ENCODE assay signal across 14 cellular contexts in the genomic region with DNA sequence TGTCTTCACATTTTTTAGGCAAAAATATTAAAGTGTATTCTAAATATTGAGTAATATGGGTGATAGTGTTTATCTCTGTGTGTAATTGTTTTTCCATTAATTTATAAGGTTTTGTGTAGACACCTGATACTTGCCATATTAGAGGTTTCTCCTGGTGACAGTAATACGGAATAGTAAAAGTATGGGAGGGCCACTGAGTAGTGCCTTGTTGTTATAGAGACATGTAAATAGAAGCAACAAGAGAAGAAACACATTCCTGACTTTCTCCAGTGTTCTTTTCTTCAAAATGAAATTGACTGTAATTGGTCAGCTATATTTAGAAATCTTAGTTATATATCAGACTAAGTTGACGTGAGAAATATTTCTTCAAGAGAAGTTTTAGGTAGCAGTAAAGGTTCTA. TPM values are rescaled to one million over a fixed set of nuclear protein-coding genes. Genes with fewer than 3 reads are reported as not detected.
DNase-seq lines count a peak whose midpoint lies in the region; ATAC-seq and TF ChIP-seq lines count a peak whose summit lies in the region.
"Had no signal": no experiment of that assay in that cellular context is flagged by ENCODE, and none has a peak within 500 bp of the region (broad histone marks: within the 10 kb centered on the region; RNA-seq: fewer than 3 reads in every experiment).

No MANE protein-coding gene starts in this region.

- H3K27me3 ChIP-seq in right atrium auricular region = no peaks in the 10 kb centered on the region
- no peaks in the 10 kb centered on the region for H3K27me3 ChIP-seq in upper lobe of right lung

- peaks cover 7% of the 10 kb centered on the region for H3K36me3 ChIP-seq in right atrium auricular region
- peaks cover 15% of the 10 kb centered on the region for H3K36me3 ChIP-seq in upper lobe of right lung

- H3K4me3 ChIP-seq in right atrium auricular region = no peak overlapping the region
- H3K4me3 ChIP-seq in upper lobe of right lung = no peak overlapping the region

- CTCF ChIA-PET in activated B cell treated with CpG ODN at 0.5 μM for 24 hours (lab: Charles Lee) = interaction anchor here (1.3 kb wide), 1 partner anchor 16 kb away, joined by 4 read pairs; no protein-coding TSS in a partner anchor
- CTCF ChIA-PET in activated CD4-positive, alpha-beta T cell treated with anti-CD3 and anti-CD28 coated beads for 36 hours (lab: Charles Lee) = no interaction called here

- peak overlapping the region; percentile 69 for H3K27ac Mint-ChIP-seq in activated B cell treated with CpG ODN at 0.5 μM for 24 hours
- H3K27ac Mint-ChIP-seq in activated CD4-positive, alpha-beta T cell treated with anti-CD3 and anti-CD28 coated beads for 36 hours = no peak overlapping the region

- H3K36me3 Mint-ChIP-seq in activated B cell treated with CpG ODN at 0.5 μM for 24 hours (ENCODE audit: low read depth) = peaks cover 60% of the 10 kb centered on the region
- H3K36me3 Mint-ChIP-seq in activated CD4-positive, alpha-beta T cell treated with anti-CD3 and anti-CD28 coated beads for 36 hours (ENCODE audit: low read depth) = peaks cover 33% of the 10 kb centered on the region

- intact Hi-C loops in Right ventricle myocardium superior (cut with DNase I) (no loop called here), activated B cell treated with CpG ODN at 0.5 μM for 24 hours (cut with micrococcal nuclease) (no loop called here), upper lobe of right lung (cut with DNase I) (no loop called here)
- intact Hi-C loops in activated CD4-positive, alpha-beta T cell treated with anti-CD3 and anti-CD28 coated beads for 36 hours (cut with DNase I, micrococcal nuclease) = no loop called here

- POLR2A ChIA-PET in activated B cell treated with CpG ODN at 0.5 μM for 24 hours (lab: Charles Lee) = interaction anchor here (0.8 to 1.3 kb wide), 3 partner anchors 9 to 804 kb away, joined by 3 read pairs; no protein-coding TSS in a partner anchor
- POLR2A ChIA-PET in activated CD4-positive, alpha-beta T cell treated with anti-CD3 and anti-CD28 coated beads for 36 hours (lab: Charles Lee) = interaction anchor here (0.6 kb wide), 1 partner anchor 84 kb away, joined by 4 read pairs; no protein-coding TSS in a partner anchor

- H3K27me3 Mint-ChIP-seq in activated B cell treated with CpG ODN at 0.5 μM for 24 hours = no peaks in the 10 kb centered on the region
- H3K27me3 Mint-ChIP-seq in activated CD4-positive, alpha-beta T cell treated with anti-CD3 and anti-CD28 coated beads for 36 hours = no peaks in the 10 kb centered on the region

- H3K27ac ChIP-seq in right atrium auricular region (no peak overlapping the region), upper lobe of right lung (no peak overlapping the region)

- DNase-seq in Right ventricle myocardium superior = no peak
- no peak for DNase-seq in right atrium auricular region (ENCODE audit: low spot score)
- DNase-seq in activated B cell treated with CpG ODN at 0.5 μM for 24 hours = no peak
- peak; percentile 21 for DNase-seq in left kidney (ENCODE audit: low read depth, low spot score)
- no peak for DNase-seq in upper lobe of right lung
- no peak for DNase-seq in activated CD4-positive, CD25-positive, alpha-beta regulatory T cell treated with anti-CD3 and anti-CD28 coated beads, Interleukin-2, amount 50 U/mL, for 72 hours
- DNase-seq in activated CD4-positive, alpha-beta T cell treated with anti-CD3 and anti-CD28 coated beads for 36 hours = no peak
- DNase-seq in NCI-H446 treated with DMSO at 0.1 percent for 48 hours (lab: John Stamatoyannopoulos, UW) = no peak
- DNase-seq: C1 segment of cervical spinal cord, DMS 273 treated with DMSO at 0.1 percent for 48 hours, KG1, NCI-H1436 treated with DMSO at 0.1 percent for 48 hours, NCI-H2081, NCI-H510A treated with DMSO at 0.1 percent for 48 hours had no signal

- H3K4me1 Mint-ChIP-seq in activated B cell treated with CpG ODN at 0.5 μM for 24 hours = peaks cover 34% of the 10 kb centered on the region
- peaks cover 20% of the 10 kb centered on the region for H3K4me1 Mint-ChIP-seq in activated CD4-positive, alpha-beta T cell treated with anti-CD3 and anti-CD28 coated beads for 36 hours

- H3K9me3 ChIP-seq in right atrium auricular region = peaks cover 9 to 20% of the 10 kb centered on the region in 2 donors
- H3K9me3 ChIP-seq in upper lobe of right lung = peaks cover 16% of the 10 kb centered on the region

- peak; percentile 68 for ATAC-seq in Right ventricle myocardium superior (ENCODE audit: poor library complexity)
- ATAC-seq in activated B cell treated with CpG ODN at 0.5 μM for 24 hours (ENCODE audit: low read depth) = no peak
- ATAC-seq in upper lobe of right lung = peak; percentile 44
- no peak for ATAC-seq in activated CD4-positive, alpha-beta T cell treated with anti-CD3 and anti-CD28 coated beads for 36 hours

- TF ChIP-seq CTCF in right atrium auricular region (IDR thresholded peaks at IDR 0.05) (no peak), activated B cell treated with CpG ODN at 0.5 μM for 24 hours (IDR thresholded peaks at IDR 0.05) (no peak), upper lobe of right lung (IDR thresholded peaks at IDR 0.05) (no peak)

- H3K4me3 Mint-ChIP-seq in activated B cell treated with CpG ODN at 0.5 μM for 24 hours = no peak overlapping the region
- H3K4me3 Mint-ChIP-seq in activated CD4-positive, alpha-beta T cell treated with anti-CD3 and anti-CD28 coated beads for 36 hours = no peak overlapping the region

- peaks cover 12% of the 10 kb centered on the region for H3K9me3 Mint-ChIP-seq in activated B cell treated with CpG ODN at 0.5 μM for 24 hours
- peaks cover 11% of the 10 kb centered on the region for H3K9me3 Mint-ChIP-seq in activated CD4-positive, alpha-beta T cell treated with anti-CD3 and anti-CD28 coated beads for 36 hours (ENCODE audit: low read depth)

- H3K4me1 ChIP-seq in right atrium auricular region = peaks cover 0 to 14% of the 10 kb centered on the region in 2 donors
- H3K4me1 ChIP-seq in upper lobe of right lung = peaks cover 4% of the 10 kb centered on the region

RNA-seq across cellular contexts. Expression of gene RNASEH2B, which starts 18.5 kb away (rescaled TPM):
- total RNA-seq in Right ventricle myocardium superior = 42.5 TPM
- total RNA-seq in right atrium auricular region = 10 to 100 TPM; 22.9 to 36.9 TPM
- 92.3 and 103 TPM in 2 replicates for total RNA-seq in activated B cell treated with CpG ODN at 0.5 μM for 24 hours
- 46.5 TPM for total RNA-seq in upper lobe of right lung
- 10 to 100 TPM; 61.8 to 88.5 TPM for total RNA-seq in activated CD4-positive, alpha-beta T cell treated with anti-CD3 and anti-CD28 coated beads for 36 hours

Comparison
In these comparisons a context has a peak if more than half of its experiments do, and no peak if none do; other contexts are left out.
1. ATAC-seq: peak in Right ventricle myocardium superior (single experiment) and upper lobe of right lung (single experiment); none in activated B cell treated with CpG ODN at 0.5 μM for 24 hours (single experiment) and activated CD4-positive, alpha-beta T cell treated with anti-CD3 and anti-CD28 coated beads for 36 hours (single experiment).